Comparison of ENCODE assay signal across 1 cellular context in genomic region chr17:81925860-81926450, GRCh38.
TF ChIP-seq lines count a peak whose summit lies in the region.

No MANE protein-coding gene starts in this region.

TF ChIP-seq in IMR-90, 13 proteins besides CTCF, POLR2A, EP300 and RAD21 (continued from another document):
- TF ChIP-seq ELK1 (IDR thresholded peaks at IDR 0.05; ENCODE audit: borderline replicate concordance, low read depth, low read length), result no peak
TF ChIP-seq in IMR-90: peak in this region for 0.
